Comparison of ENCODE assay signal across 1 cellular context in genomic region chr2:18266188-18266587, GRCh38.
TF ChIP-seq lines count a peak whose summit lies in the region.

No MANE protein-coding gene starts in this region.

TF ChIP-seq in GM12878, 131 proteins besides CTCF, POLR2A, EP300 and RAD21 (continued from another document):
- no peak for TF ChIP-seq PKNOX1 (IDR thresholded peaks at IDR 0.05)
- TF ChIP-seq, protein P1, sequence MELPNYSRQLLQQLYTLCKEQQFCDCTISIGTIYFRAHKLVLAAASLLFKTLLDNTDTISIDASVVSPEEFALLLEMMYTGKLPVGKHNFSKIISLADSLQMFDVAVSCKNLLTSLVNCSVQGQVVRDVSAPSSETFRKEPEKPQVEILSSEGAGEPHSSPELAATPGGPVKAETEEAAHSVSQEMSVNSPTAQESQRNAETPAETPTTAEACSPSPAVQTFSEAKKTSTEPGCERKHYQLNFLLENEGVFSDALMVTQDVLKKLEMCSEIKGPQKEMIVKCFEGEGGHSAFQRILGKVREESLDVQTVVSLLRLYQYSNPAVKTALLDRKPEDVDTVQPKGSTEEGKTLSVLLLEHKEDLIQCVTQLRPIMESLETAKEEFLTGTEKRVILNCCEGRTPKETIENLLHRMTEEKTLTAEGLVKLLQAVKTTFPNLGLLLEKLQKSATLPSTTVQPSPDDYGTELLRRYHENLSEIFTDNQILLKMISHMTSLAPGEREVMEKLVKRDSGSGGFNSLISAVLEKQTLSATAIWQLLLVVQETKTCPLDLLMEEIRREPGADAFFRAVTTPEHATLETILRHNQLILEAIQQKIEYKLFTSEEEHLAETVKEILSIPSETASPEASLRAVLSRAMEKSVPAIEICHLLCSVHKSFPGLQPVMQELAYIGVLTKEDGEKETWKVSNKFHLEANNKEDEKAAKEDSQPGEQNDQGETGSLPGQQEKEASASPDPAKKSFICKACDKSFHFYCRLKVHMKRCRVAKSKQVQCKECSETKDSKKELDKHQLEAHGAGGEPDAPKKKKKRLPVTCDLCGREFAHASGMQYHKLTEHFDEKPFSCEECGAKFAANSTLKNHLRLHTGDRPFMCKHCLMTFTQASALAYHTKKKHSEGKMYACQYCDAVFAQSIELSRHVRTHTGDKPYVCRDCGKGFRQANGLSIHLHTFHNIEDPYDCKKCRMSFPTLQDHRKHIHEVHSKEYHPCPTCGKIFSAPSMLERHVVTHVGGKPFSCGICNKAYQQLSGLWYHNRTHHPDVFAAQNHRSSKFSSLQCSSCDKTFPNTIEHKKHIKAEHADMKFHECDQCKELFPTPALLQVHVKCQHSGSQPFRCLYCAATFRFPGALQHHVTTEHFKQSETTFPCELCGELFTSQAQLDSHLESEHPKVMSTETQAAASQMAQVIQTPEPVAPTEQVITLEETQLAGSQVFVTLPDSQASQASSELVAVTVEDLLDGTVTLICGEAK (IDR thresholded peaks at IDR 0.05; ENCODE audit: borderline replicate concordance) = no peak
- no peak for TF ChIP-seq NRF1 (conservative IDR thresholded peaks at IDR 0.05; ENCODE audit: low read depth, low read length)
- TF ChIP-seq NR2C2 (IDR thresholded peaks at IDR 0.05; ENCODE audit: borderline replicate concordance, control insufficient read depth, insufficient read length, low read depth) = no peak
- TF ChIP-seq LARP7 (IDR thresholded peaks at IDR 0.05) = no peak
- TF ChIP-seq MYB (IDR thresholded peaks at IDR 0.05; ENCODE audit: borderline replicate concordance, low read depth, low read length) = no peak
- no peak for TF ChIP-seq HDAC2 (IDR thresholded peaks at IDR 0.05)
